3 cellular contexts compared by ENCODE assay signal in the genomic region with DNA sequence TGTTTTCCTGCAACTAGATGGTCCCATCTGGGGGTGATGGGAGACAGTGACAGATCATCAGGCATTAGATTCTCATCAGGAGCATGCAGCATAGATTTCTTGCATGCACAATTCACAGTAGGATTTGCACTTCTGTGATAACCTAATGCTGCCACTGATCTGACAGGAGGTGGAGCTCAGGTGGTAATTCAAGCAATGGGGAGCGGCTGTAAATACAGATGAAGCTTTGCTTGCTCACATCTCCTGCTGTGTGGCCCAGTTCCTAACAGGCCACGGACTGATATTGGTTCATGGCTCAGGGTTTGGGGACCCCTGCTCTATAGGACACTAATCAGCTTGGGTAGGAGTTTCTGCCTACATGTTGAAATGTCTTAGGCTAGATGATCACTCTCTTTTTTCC.
"Had no signal": no experiment of that assay in that cellular context is flagged by ENCODE, and none has a peak within 500 bp of the region (broad histone marks: within the 10 kb centered on the region; RNA-seq: fewer than 3 reads in every experiment).

No MANE protein-coding gene starts in this region.

- H3K4me3 ChIP-seq: GM12878 had no signal

- DNase-seq: GDM1, GF-D8 had no signal

- ATAC-seq: GM12878 had no signal
